ENCODE assay signal across 9 cellular contexts in genomic region chr1:208207388-208208131, GRCh38. TPM values are rescaled to one million over a fixed set of nuclear protein-coding genes. Genes with fewer than 3 reads are reported as not detected.
A peak's percentile ranks its signal among the peaks of the same experiment; 100 is the strongest.
DNase-seq lines count a peak whose midpoint lies in the region; ATAC-seq and TF ChIP-seq lines count a peak whose summit lies in the region.
"Had no signal": no experiment of that assay in that cellular context is flagged by ENCODE, and none has a peak within 500 bp of the region (broad histone marks: within the 10 kb centered on the region; RNA-seq: fewer than 3 reads in every experiment).

No MANE protein-coding gene starts in this region.

- H3K9ac ChIP-seq in subcutaneous abdominal adipose tissue (ENCODE audit: low read length in 5 of 5) (no peak overlapping the region), colonic mucosa (ENCODE audit: low read depth in 2 of 2, low read length in 2 of 2) (no peak overlapping the region)

- TF ChIP-seq CTCF in colonic mucosa (IDR thresholded peaks at IDR 0.05) (no peak), CD14-positive monocyte (IDR thresholded peaks at IDR 0.05) (no peak)

- H3K27ac ChIP-seq in subcutaneous abdominal adipose tissue (ENCODE audit: low read depth, low read length) (peak overlapping the region; percentile 40), colonic mucosa (no peak overlapping the region)
- H3K27ac ChIP-seq: neutrophil had no signal

- H3K9me3 ChIP-seq in subcutaneous abdominal adipose tissue (ENCODE audit: control insufficient read depth in 5 of 5, low read length in 5 of 5) = no peaks in the 10 kb centered on the region
- H3K9me3 ChIP-seq in colonic mucosa = no peaks in the 10 kb centered on the region
- H3K9me3 ChIP-seq: neutrophil had no signal

- no peaks in the 10 kb centered on the region for H3K36me3 Mint-ChIP-seq in CD14-positive monocyte

- peak overlapping the region in 1 of 7 donors; percentile 79 for H3K27ac Mint-ChIP-seq in CD14-positive monocyte

- peaks cover 0 to 9% (median 2%) of the 10 kb centered on the region in 3 donors for H3K27me3 Mint-ChIP-seq in CD14-positive monocyte (ENCODE audit: low read depth in 3 of 3)

- DNase-seq in SKM-1 (lab: John Stamatoyannopoulos, UW; ENCODE audit: unreplicated experiment) = peak; percentile 58
- DNase-seq in Right ventricle myocardium superior = peak; percentile 59
- DNase-seq in HEK293T (ENCODE audit: extremely low spot score) = no peak
- DNase-seq in colonic mucosa = no peak
- no peak for DNase-seq in CD14-positive monocyte (ENCODE audit: low spot score)

- intact Hi-C loops in Right ventricle myocardium superior (cut with DNase I) = no loop called here
- intact Hi-C loops in colonic mucosa (cut with DNase I) = no loop called here
- intact Hi-C loops in CD14-positive monocyte (cut with micrococcal nuclease) = no loop called here

- H3K9me3 Mint-ChIP-seq in CD14-positive monocyte = peaks cover 0 to 2% (median 0%) of the 10 kb centered on the region in 7 donors

- no peak overlapping the region for H3K4me3 Mint-ChIP-seq in CD14-positive monocyte

- H3K4me3 ChIP-seq in subcutaneous abdominal adipose tissue (ENCODE audit: low read depth in 1 of 5, low read length in 5 of 5) = no peak overlapping the region
- no peak overlapping the region for H3K4me3 ChIP-seq in colonic mucosa

- ATAC-seq in HG02885 (IDR thresholded peaks at IDR 0.05; ENCODE audit: poor library complexity, unreplicated experiment) (peak; percentile 62), Right ventricle myocardium superior (ENCODE audit: poor library complexity) (peak; percentile 46), GM18502 (IDR thresholded peaks at IDR 0.05; ENCODE audit: poor library complexity, unreplicated experiment) (no peak)

- CTCF ChIA-PET in HEK293T (lab: Yijun Ruan, JAX) = interaction anchor here (0.8 to 1.1 kb wide), 2 partner anchors 11 to 21 kb away, joined by 3 read pairs; no protein-coding TSS in a partner anchor

- peaks cover 2 to 24% (median 11%) of the 10 kb centered on the region in 5 donors for H3K36me3 ChIP-seq in subcutaneous abdominal adipose tissue (ENCODE audit: control insufficient read depth in 5 of 5, insufficient read depth in 5 of 5, low read length in 5 of 5)
- H3K36me3 ChIP-seq in colonic mucosa = no peaks in the 10 kb centered on the region
- H3K36me3 ChIP-seq: neutrophil had no signal

- H3K4me1 Mint-ChIP-seq in CD14-positive monocyte = peaks cover 13% of the 10 kb centered on the region

- H3K27me3 ChIP-seq in subcutaneous abdominal adipose tissue (ENCODE audit: control insufficient read depth in 5 of 5, insufficient read depth in 4 of 5, low read length in 5 of 5) (no peaks in the 10 kb centered on the region), colonic mucosa (no peaks in the 10 kb centered on the region)

- POLR2A ChIA-PET in HEK293T (lab: Yijun Ruan, JAX) = no interaction called here

- H3K4me1 ChIP-seq in subcutaneous abdominal adipose tissue (ENCODE audit: control insufficient read depth in 5 of 5, insufficient read depth in 5 of 5, low read length in 5 of 5) (peaks cover 7 to 75% (median 56%) of the 10 kb centered on the region in 5 donors), colonic mucosa (peaks cover 13% of the 10 kb centered on the region)

TF ChIP-seq in HEK293T, 16 proteins besides CTCF, POLR2A, EP300 and RAD21:
- TF ChIP-seq ZNF384 (IDR thresholded peaks at IDR 0.05) = no peak
- no peak for TF ChIP-seq HDGF (IDR thresholded peaks at IDR 0.05; ENCODE audit: borderline replicate concordance)
- no peak for TF ChIP-seq CTBP1 (IDR thresholded peaks at IDR 0.05; ENCODE audit: borderline replicate concordance)
- TF ChIP-seq ARNT (IDR thresholded peaks at IDR 0.05) = no peak
- no peak for TF ChIP-seq ELF4 (IDR thresholded peaks at IDR 0.05)
- TF ChIP-seq SP1 (IDR thresholded peaks at IDR 0.05) = no peak
- no peak for TF ChIP-seq PKNOX1 (IDR thresholded peaks at IDR 0.05)
- TF ChIP-seq FOXA1 (IDR thresholded peaks at IDR 0.05) = no peak
- no peak for TF ChIP-seq SUZ12 (IDR thresholded peaks at IDR 0.05)
- no peak for TF ChIP-seq BHLHE40 (IDR thresholded peaks at IDR 0.05; ENCODE audit: borderline replicate concordance)

RNA-seq across cellular contexts. Expression of gene PLXNA2, which starts 36.6 kb away (rescaled TPM):
- total RNA-seq in Right ventricle myocardium superior = 14.4 TPM
- total RNA-seq in colonic mucosa = 10 to 100 TPM; 46.1 to 81.6 TPM
- polyA plus RNA-seq in CD14-positive monocyte = 1 to 10 TPM in 1 of 2 donors, under 1 TPM in 1; 0.75 to 1.1 TPM

Comparison
In these comparisons a context has a peak if more than half of its experiments do, and no peak if none do; other contexts are left out.
1. DNase-seq: peak in SKM-1 (single experiment) and Right ventricle myocardium superior (single experiment); none in HEK293T (single experiment), colonic mucosa (single experiment) and CD14-positive monocyte (single experiment).